In the genomic region with DNA sequence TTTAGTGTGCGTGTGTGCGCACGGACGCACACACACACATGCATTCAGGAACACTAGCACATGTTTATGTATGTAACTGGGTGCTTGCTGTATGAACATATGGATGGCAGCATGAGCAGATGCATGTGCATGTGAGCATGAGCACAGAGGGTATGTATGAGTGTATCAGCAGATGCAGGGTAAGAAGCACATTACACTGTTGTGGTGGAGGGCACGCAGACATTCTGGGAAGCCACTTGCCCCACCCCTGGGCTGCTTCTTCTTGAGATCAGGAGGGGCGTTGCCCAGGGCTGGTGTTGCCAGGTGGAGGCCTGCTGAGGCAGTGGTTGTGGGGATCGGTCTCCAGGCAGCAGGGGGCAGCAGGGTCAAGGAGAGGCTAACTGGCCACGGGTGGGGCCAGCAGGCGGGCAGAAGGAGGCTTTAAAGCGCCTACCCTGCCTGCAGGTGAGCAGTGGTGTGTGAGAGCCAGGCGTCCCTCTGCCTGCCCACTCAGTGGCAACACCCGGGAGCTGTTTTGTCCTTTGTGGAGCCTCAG, we compare ENCODE assay signal across 8 cellular contexts. TPM values are rescaled to one million over a fixed set of nuclear protein-coding genes. Genes with fewer than 3 reads are reported as not detected.
DNase-seq lines count a peak whose midpoint lies in the region; ATAC-seq and TF ChIP-seq lines count a peak whose summit lies in the region.

No MANE protein-coding gene starts in this region.

- POLR2A ChIA-PET in CD4-positive, alpha-beta memory T cell (lab: Charles Lee; ENCODE audit: partially characterized antibody) = no interaction called here
- POLR2A ChIA-PET in A673 (lab: Charles Lee; ENCODE audit: low non-redundant PET) = no interaction called here

- H3K9me3 ChIP-seq in liver (ENCODE audit: control insufficient read depth in 4 of 4, low read length in 3 of 4) = no peaks in the 10 kb centered on the region
- H3K9me3 ChIP-seq in CD4-positive, alpha-beta memory T cell (ENCODE audit: control insufficient read depth in 1 of 2, low read length in 2 of 2) = no peaks in the 10 kb centered on the region
- no peaks in the 10 kb centered on the region for H3K9me3 ChIP-seq in A673 (ENCODE audit: low read depth, low read length, poor library complexity, severe bottlenecking)

- TF ChIP-seq CTCF in LNCaP clone FGC (IDR thresholded peaks at IDR 0.05; ENCODE audit: control insufficient read depth, extremely low read depth, insufficient read depth) (peak; percentile 56), liver (IDR thresholded peaks at IDR 0.05; ENCODE audit: low read depth, low read length, missing input control) (no peak), A673 (conservative IDR thresholded peaks at IDR 0.05; ENCODE audit: low read depth, low read length) (no peak)

- intact Hi-C loops in CD4-positive, alpha-beta memory T cell (cut with micrococcal nuclease) = no loop called here
- intact Hi-C loops in A673 (cut with micrococcal nuclease; ENCODE audit: unreplicated experiment) = no loop called here

- H3K36me3 ChIP-seq in liver (ENCODE audit: control insufficient read depth in 4 of 4, insufficient read depth in 3 of 4, low read depth in 1 of 4, low read length in 3 of 4) = no peaks in the 10 kb centered on the region
- H3K36me3 ChIP-seq in CD4-positive, alpha-beta memory T cell (ENCODE audit: insufficient read depth, low read length) = no peaks in the 10 kb centered on the region
- H3K36me3 ChIP-seq in A673 (ENCODE audit: insufficient read depth, low read length, poor library complexity, severe bottlenecking) = no peaks in the 10 kb centered on the region

- peaks cover 1 to 8% (median 6%) of the 10 kb centered on the region in 4 donors for H3K4me1 Mint-ChIP-seq in CD4-positive, alpha-beta memory T cell

- no peaks in the 10 kb centered on the region for H3K9me3 Mint-ChIP-seq in CD4-positive, alpha-beta memory T cell

- no peak overlapping the region for H3K4me3 Mint-ChIP-seq in CD4-positive, alpha-beta memory T cell

- CTCF ChIA-PET in CD4-positive, alpha-beta memory T cell (lab: Charles Lee; ENCODE audit: partially characterized antibody) = interaction anchor here (0.6 to 10.8 kb wide), 5 partner anchors 12 to 144 kb away, joined by 3 to 162 read pairs (median 6); no protein-coding TSS in a partner anchor
- CTCF ChIA-PET in A673 (lab: Charles Lee) = interaction anchor here (0.6 kb wide), 1 partner anchor 500 kb away, joined by 7 read pairs; no protein-coding TSS in a partner anchor

- 58% methylated on average over 12 of the region's 12 CpGs for WGBS in liver

- H3K36me3 Mint-ChIP-seq in CD4-positive, alpha-beta memory T cell = no peaks in the 10 kb centered on the region

- ATAC-seq in HG03378 (IDR thresholded peaks at IDR 0.05; ENCODE audit: unreplicated experiment) = no peak

- no peak overlapping the region for H3K27ac Mint-ChIP-seq in CD4-positive, alpha-beta memory T cell

- H3K27ac ChIP-seq in liver (ENCODE audit: low read depth in 1 of 2, low read length in 2 of 2) (no peak overlapping the region), A673 (ENCODE audit: low read depth, low read length, poor library complexity, severe bottlenecking) (no peak overlapping the region)
- H3K27ac ChIP-seq in CD4-positive, alpha-beta memory T cell (ENCODE audit: low read depth, low read length) = no peak overlapping the region

- H3K27me3 Mint-ChIP-seq in CD4-positive, alpha-beta memory T cell = no peaks in the 10 kb centered on the region

- H3K27me3 ChIP-seq in liver (ENCODE audit: control insufficient read depth in 4 of 4, insufficient read depth in 4 of 4, low read length in 3 of 4) (no peaks in the 10 kb centered on the region), A673 (replicated peaks; ENCODE audit: insufficient read depth, low read depth, low read length, poor library complexity) (no peaks in the 10 kb centered on the region)
- H3K27me3 ChIP-seq in CD4-positive, alpha-beta memory T cell (ENCODE audit: insufficient read depth, low read length) = no peaks in the 10 kb centered on the region

- H3K9ac ChIP-seq in liver (ENCODE audit: low read depth in 1 of 2, low read length in 2 of 2) = no peak overlapping the region

- H3K4me1 ChIP-seq in liver (ENCODE audit: control insufficient read depth in 4 of 4, insufficient read depth in 4 of 4, low read length in 3 of 4) (peaks cover 2 to 28% (median 18%) of the 10 kb centered on the region in 4 donors), A673 (ENCODE audit: insufficient read depth, low read length, poor library complexity, severe bottlenecking) (peaks cover 17% of the 10 kb centered on the region)
- H3K4me1 ChIP-seq in CD4-positive, alpha-beta memory T cell (ENCODE audit: insufficient read depth, low read length) = peaks cover 4% of the 10 kb centered on the region

- no TSS peak for BruUV-seq in A673 (replicated peaks; lab: Mats Ljungman, UMichigan)

- DNase-seq in DMS153 treated with DMSO at 0.1 percent for 48 hours (lab: John Stamatoyannopoulos, UW; ENCODE audit: unreplicated experiment) = peak; percentile 95
- DNase-seq in LNCaP clone FGC (ENCODE audit: low read depth) = no peak
- DNase-seq in SW480 (ENCODE audit: low spot score) = peak; percentile 77
- no peak for DNase-seq in CD4-positive, alpha-beta memory T cell
- DNase-seq in A673 (ENCODE audit: low spot score) = no peak
- DNase-seq in central memory CD4-positive, alpha-beta T cell = no peak

- H3K4me3 ChIP-seq in LNCaP clone FGC (ENCODE audit: low read depth, low read length) (no peak overlapping the region), liver (ENCODE audit: low read depth in 1 of 3, low read length in 3 of 3) (no peak overlapping the region), A673 (ENCODE audit: low read depth, low read length, poor library complexity, severe bottlenecking) (no peak overlapping the region)
- no peak overlapping the region for H3K4me3 ChIP-seq in CD4-positive, alpha-beta memory T cell (ENCODE audit: low read length in 2 of 2)

- peak; percentile 9 to 50 for TF ChIP-seq RAD21 in liver (IDR thresholded peaks at IDR 0.05)

TF ChIP-seq in liver, 16 proteins besides CTCF, POLR2A, EP300 and RAD21 (continues in another document):
- TF ChIP-seq RXRA (IDR thresholded peaks at IDR 0.05) (no peak), MAX (IDR thresholded peaks at IDR 0.05) (no peak), EGR1 (IDR thresholded peaks at IDR 0.05; ENCODE audit: low read depth in 2 of 2) (no peak), HNF4G (IDR thresholded peaks at IDR 0.05) (no peak), FOXA2 (IDR thresholded peaks at IDR 0.05) (no peak), YY1 (IDR thresholded peaks at IDR 0.05) (no peak), FOXA1 (IDR thresholded peaks at IDR 0.05) (no peak), REST (IDR thresholded peaks at IDR 0.05) (no peak)

RNA-seq across cellular contexts. Expression of gene P3R3URF, which starts 3.9 kb away (rescaled TPM):
- total RNA-seq in liver = not detected
- polyA plus RNA-seq in liver = not detected
- not detected for total RNA-seq in CD4-positive, alpha-beta memory T cell
- not detected for polyA plus RNA-seq in CD4-positive, alpha-beta memory T cell
- total RNA-seq in A673 (2021) = not detected in 2 replicates

RNA-seq across cellular contexts. Expression of gene TSPAN1, which starts 5.3 kb away (rescaled TPM):
- total RNA-seq in liver (1 to 10 TPM in 1 of 2 donors, under 1 TPM in 1; 0.33 to 2.4 TPM), A673 (2021) (not detected in 2 replicates)
- polyA plus RNA-seq in liver = 1 to 10 TPM; 1.7 to 7.0 TPM
- not detected for total RNA-seq in CD4-positive, alpha-beta memory T cell
- not detected for polyA plus RNA-seq in CD4-positive, alpha-beta memory T cell

RNA-seq across cellular contexts. Expression of gene POMGNT1, which starts 18.1 kb away (rescaled TPM):
- 10 to 100 TPM; 10.3 to 32.0 TPM for total RNA-seq in liver
- polyA plus RNA-seq in liver = 10 to 100 TPM; 30.7 to 31.4 TPM
- 10 to 100 TPM; 36.0 to 41.4 TPM for total RNA-seq in CD4-positive, alpha-beta memory T cell
- 10 to 100 TPM; 31.7 to 37.1 TPM for polyA plus RNA-seq in CD4-positive, alpha-beta memory T cell
- total RNA-seq in A673 (2021) = 71.0 and 90.9 TPM in 2 replicates

RNA-seq across cellular contexts. Expression of gene LURAP1, which starts 23.0 kb away (rescaled TPM):
- total RNA-seq in liver (under 1 TPM; 0.09 to 0.50 TPM), A673 (2021) (1.1 and 1.5 TPM in 2 replicates)
- polyA plus RNA-seq in liver = under 1 TPM in 1 of 2 donors, not detected in 1; 0.08 TPM
- total RNA-seq in CD4-positive, alpha-beta memory T cell = under 1 TPM; 0.86 to 0.93 TPM
- polyA plus RNA-seq in CD4-positive, alpha-beta memory T cell = under 1 TPM in 1 of 2 donors, not detected in 1; 0.20 TPM

RNA-seq across cellular contexts. Expression of gene PIK3R3, which starts 47.7 kb away (rescaled TPM):
- total RNA-seq in liver (1 to 10 TPM; 3.7 to 4.6 TPM), A673 (2021) (30.0 and 30.2 TPM in 2 replicates)
- polyA plus RNA-seq in liver = 1 to 10 TPM; 1.5 to 1.8 TPM
- total RNA-seq in CD4-positive, alpha-beta memory T cell = under 1 TPM; 0.23 to 0.25 TPM
- polyA plus RNA-seq in CD4-positive, alpha-beta memory T cell = under 1 TPM in 1 of 2 donors, not detected in 1; 0.32 TPM

Comparison
In these comparisons a context has a peak if more than half of its experiments do, and no peak if none do; other contexts are left out.
1. DNase-seq: peak in DMS153 treated with DMSO at 0.1 percent for 48 hours (single experiment) and SW480 (single experiment); none in LNCaP clone FGC (single experiment), CD4-positive, alpha-beta memory T cell (0 of 5), A673 (single experiment) and central memory CD4-positive, alpha-beta T cell (single experiment).